1 cellular context compared by ENCODE assay signal in genomic region chr5:64637144-64637543, GRCh38.
TF ChIP-seq lines count a peak whose summit lies in the region.

No MANE protein-coding gene starts in this region.

TF ChIP-seq in HepG2, 621 proteins besides CTCF, POLR2A, EP300 and RAD21 (continued from another document):
- TF ChIP-seq ZNF503 (CRISPR knock-in tag; IDR thresholded peaks at IDR 0.05) = no peak
- TF ChIP-seq MYC (CRISPR knock-in tag; IDR thresholded peaks at IDR 0.05; ENCODE audit: borderline replicate concordance) = no peak
- TF ChIP-seq ATF7-NPFF (CRISPR knock-in tag; IDR thresholded peaks at IDR 0.05; ENCODE audit: low read depth) = no peak
- no peak for TF ChIP-seq ZNF567 (CRISPR knock-in tag; IDR thresholded peaks at IDR 0.05; ENCODE audit: borderline replicate concordance)
- no peak for TF ChIP-seq MTERF4 (CRISPR knock-in tag; IDR thresholded peaks at IDR 0.05)
- TF ChIP-seq EED (CRISPR knock-in tag; IDR thresholded peaks at IDR 0.05) = no peak
- no peak for TF ChIP-seq HDAC2 (CRISPR knock-in tag; IDR thresholded peaks at IDR 0.05)
- no peak for TF ChIP-seq ZNF556 (CRISPR knock-in tag; IDR thresholded peaks at IDR 0.05; ENCODE audit: borderline replicate concordance)
- TF ChIP-seq PLSCR1 (CRISPR knock-in tag; IDR thresholded peaks at IDR 0.05; ENCODE audit: borderline replicate concordance) = no peak
- no peak for TF ChIP-seq TIGD3 (CRISPR knock-in tag; IDR thresholded peaks at IDR 0.05; ENCODE audit: borderline replicate concordance)
- TF ChIP-seq ZBTB42 (CRISPR knock-in tag; IDR thresholded peaks at IDR 0.05) = no peak
- TF ChIP-seq ZMAT5 (CRISPR knock-in tag; IDR thresholded peaks at IDR 0.05; ENCODE audit: borderline replicate concordance, low read depth) = no peak
- no peak for TF ChIP-seq KLF11 (CRISPR knock-in tag; IDR thresholded peaks at IDR 0.05)
- no peak for TF ChIP-seq TRAFD1 (CRISPR knock-in tag; IDR thresholded peaks at IDR 0.05; ENCODE audit: borderline replicate concordance)
